In genomic region chr16:15572329-15573001, GRCh38 we compare ENCODE assay signal across 13 cellular contexts.
DNase-seq lines count a peak whose midpoint lies in the region; ATAC-seq and TF ChIP-seq lines count a peak whose summit lies in the region.
"Had no signal": no experiment of that assay in that cellular context is flagged by ENCODE, and none has a peak within 500 bp of the region (broad histone marks: within the 10 kb centered on the region; RNA-seq: fewer than 3 reads in every experiment).

No MANE protein-coding gene starts in this region.

- TF ChIP-seq POLR2A in stomach (IDR thresholded peaks at IDR 0.05): no peak

- ATAC-seq in WTC11 (no peak), HG02938 (IDR thresholded peaks at IDR 0.05; ENCODE audit: unreplicated experiment) (no peak)

- H3K27me3 ChIP-seq in stomach: no peaks in the 10 kb centered on the region
- H3K27me3 ChIP-seq: adrenal gland had no signal

- peaks cover 0 to 14% (median 6%) of the 10 kb centered on the region in 4 donors for H3K36me3 ChIP-seq in stomach
- H3K36me3 ChIP-seq: adrenal gland had no signal

- TF ChIP-seq EP300 in stomach (IDR thresholded peaks at IDR 0.05): no peak

- peaks cover 10% of the 10 kb centered on the region for H3K9me3 Mint-ChIP-seq in activated naive CD4-positive, alpha-beta T cell treated with anti-CD3 and anti-CD28 coated beads, Interleukin-2, amount 10 ng/mL, durations not matched to agents 7 days and 5 days
- peaks cover 4% of the 10 kb centered on the region for H3K9me3 Mint-ChIP-seq in WTC11

- H3K27me3 Mint-ChIP-seq in activated naive CD4-positive, alpha-beta T cell treated with anti-CD3 and anti-CD28 coated beads, Interleukin-2, amount 10 ng/mL, durations not matched to agents 7 days and 5 days: no peaks in the 10 kb centered on the region
- no peaks in the 10 kb centered on the region for H3K27me3 Mint-ChIP-seq in WTC11 (ENCODE audit: low read depth)
- H3K27me3 Mint-ChIP-seq: memory B cell had no signal

- intact Hi-C loops in stomach (cut with DNase I; ENCODE audit: low total_unique reads): no loop called here

- 39 to 52% (median 41%) methylated on average over 9 of the region's 9 CpGs for WGBS in stomach, 5 donors

- peak overlapping the region in 4 of 5 donors; percentile 30 to 54 (median 41) for H3K27ac ChIP-seq in stomach
- H3K27ac ChIP-seq: adrenal gland had no signal

- TF ChIP-seq CTCF in WTC11 (IDR thresholded peaks at IDR 0.05): no peak
- no peak for TF ChIP-seq CTCF in stomach (IDR thresholded peaks at IDR 0.05)

- peaks cover 5% of the 10 kb centered on the region for H3K4me1 Mint-ChIP-seq in activated naive CD4-positive, alpha-beta T cell treated with anti-CD3 and anti-CD28 coated beads, Interleukin-2, amount 10 ng/mL, durations not matched to agents 7 days and 5 days
- H3K4me1 Mint-ChIP-seq in WTC11: peaks cover 25% of the 10 kb centered on the region

- CTCF ChIA-PET in activated naive CD4-positive, alpha-beta T cell treated with anti-CD3 and anti-CD28 coated beads, Interleukin-2, amount 10 ng/mL, durations not matched to agents 7 days and 5 days (lab: Charles Lee): interaction anchor here (1.1 kb wide), 1 partner anchor 20 kb away, joined by 3 read pairs; no protein-coding TSS in a partner anchor
- CTCF ChIA-PET in WTC11 (lab: Charles Lee): no interaction called here

- POLR2A ChIA-PET in WTC11 (lab: Charles Lee): no interaction called here

- peaks cover 12 to 43% (median 16%) of the 10 kb centered on the region in 4 donors for H3K4me1 ChIP-seq in stomach
- H3K4me1 ChIP-seq: adrenal gland had no signal

- no peaks in the 10 kb centered on the region for H3K36me3 Mint-ChIP-seq in activated naive CD4-positive, alpha-beta T cell treated with anti-CD3 and anti-CD28 coated beads, Interleukin-2, amount 10 ng/mL, durations not matched to agents 7 days and 5 days
- no peaks in the 10 kb centered on the region for H3K36me3 Mint-ChIP-seq in WTC11

- H3K9me3 ChIP-seq in stomach: no peaks in the 10 kb centered on the region
- H3K9me3 ChIP-seq: adrenal gland had no signal

- H3K4me3 ChIP-seq in stomach: no peak overlapping the region
- H3K4me3 ChIP-seq: adrenal gland had no signal

- DNase-seq in activated naive CD4-positive, alpha-beta T cell treated with Interleukin-2 at 50 U/mL for 16 hours: peak; percentile 10
- no peak for DNase-seq in activated naive CD4-positive, alpha-beta T cell treated with anti-CD3 and anti-CD28 coated beads, Interleukin-2, amount 10 ng/mL, durations not matched to agents 7 days and 5 days
- no peak for DNase-seq in WTC11 (ENCODE audit: low spot score)
- peak; percentile 88 for DNase-seq in iris pigment epithelial cell (ENCODE audit: low read depth)
- DNase-seq in stomach: no peak
- no peak for DNase-seq in DMS153 treated with DMSO at 0.1 percent for 48 hours (lab: John Stamatoyannopoulos, UW; ENCODE audit: unreplicated experiment)
- no peak for DNase-seq in NCI-H69 (lab: John Stamatoyannopoulos, UW)
- DNase-seq: adrenal gland, foreskin melanocyte, NCI-H2171 treated with DMSO at 0.1 percent for 48 hours, SW 1271 had no signal

- H3K27ac Mint-ChIP-seq in activated naive CD4-positive, alpha-beta T cell treated with anti-CD3 and anti-CD28 coated beads, Interleukin-2, amount 10 ng/mL, durations not matched to agents 7 days and 5 days: no peak overlapping the region
- H3K27ac Mint-ChIP-seq in WTC11: peak overlapping the region; percentile 77
- H3K27ac Mint-ChIP-seq: memory B cell had no signal

- H3K4me3 Mint-ChIP-seq in activated naive CD4-positive, alpha-beta T cell treated with anti-CD3 and anti-CD28 coated beads, Interleukin-2, amount 10 ng/mL, durations not matched to agents 7 days and 5 days: no peak overlapping the region
- no peak overlapping the region for H3K4me3 Mint-ChIP-seq in WTC11
- H3K4me3 Mint-ChIP-seq: memory B cell had no signal

TF ChIP-seq in WTC11, 78 proteins besides CTCF, POLR2A, EP300 and RAD21:
- TF ChIP-seq JUN (CRISPR knock-in tag; IDR thresholded peaks at IDR 0.05) (no peak), SMAD4 (CRISPR knock-in tag; IDR thresholded peaks at IDR 0.05) (no peak), TCF7 (CRISPR knock-in tag; IDR thresholded peaks at IDR 0.05; ENCODE audit: low read depth) (no peak), GABPB1 (CRISPR knock-in tag; IDR thresholded peaks at IDR 0.05) (no peak), FOXK1 (CRISPR knock-in tag; IDR thresholded peaks at IDR 0.05) (no peak), CREB1 (CRISPR knock-in tag; IDR thresholded peaks at IDR 0.05) (no peak), ZNF317 (CRISPR knock-in tag; IDR thresholded peaks at IDR 0.05; ENCODE audit: borderline replicate concordance, low read depth) (no peak), JAZF1 (CRISPR knock-in tag; IDR thresholded peaks at IDR 0.05) (no peak), NFE2L1 (CRISPR knock-in tag; IDR thresholded peaks at IDR 0.05) (no peak), ETV6 (CRISPR knock-in tag; IDR thresholded peaks at IDR 0.05) (no peak), RORB (CRISPR knock-in tag; IDR thresholded peaks at IDR 0.05) (no peak), ZNF423 (CRISPR knock-in tag; IDR thresholded peaks at IDR 0.05) (no peak), ATF2 (CRISPR knock-in tag; IDR thresholded peaks at IDR 0.05; ENCODE audit: borderline replicate concordance, low read depth) (no peak), MAX (CRISPR knock-in tag; IDR thresholded peaks at IDR 0.05) (no peak), ZNF138 (CRISPR knock-in tag; conservative IDR thresholded peaks at IDR 0.05) (no peak)

Comparison
In these comparisons a context has a peak if more than half of its experiments do, and no peak if none do; other contexts are left out.
1. DNase-seq: peak in activated naive CD4-positive, alpha-beta T cell treated with Interleukin-2 at 50 U/mL for 16 hours (single experiment) and iris pigment epithelial cell (single experiment); none in activated naive CD4-positive, alpha-beta T cell treated with anti-CD3 and anti-CD28 coated beads, Interleukin-2, amount 10 ng/mL, durations not matched to agents 7 days and 5 days (single experiment), WTC11 (single experiment), stomach (single experiment), DMS153 treated with DMSO at 0.1 percent for 48 hours (single experiment) and NCI-H69 (single experiment).